Comparison of ENCODE assay signal across 9 cellular contexts in the genomic region with DNA sequence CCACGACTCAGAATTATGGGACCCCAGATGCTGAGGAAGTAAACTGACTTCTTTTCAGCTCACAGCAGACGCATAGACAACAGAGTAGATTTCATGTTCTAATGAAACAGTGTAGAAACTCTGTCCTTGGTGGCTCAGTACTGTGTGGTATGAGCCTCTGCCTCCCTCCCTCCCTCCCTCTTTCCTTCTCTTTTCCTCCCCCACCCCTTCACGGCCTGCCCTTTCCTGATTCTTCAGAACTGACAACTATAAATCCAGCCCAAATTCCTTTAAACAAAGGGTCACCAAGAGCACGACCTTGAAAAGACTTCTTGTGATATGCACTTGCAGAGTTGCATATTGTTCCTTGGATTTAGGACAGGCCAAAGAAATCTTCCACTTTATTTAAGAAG.
DNase-seq lines count a peak whose midpoint lies in the region; ATAC-seq and TF ChIP-seq lines count a peak whose summit lies in the region.
"Had no signal": no experiment of that assay in that cellular context is flagged by ENCODE, and none has a peak within 500 bp of the region (broad histone marks: within the 10 kb centered on the region; RNA-seq: fewer than 3 reads in every experiment).

No MANE protein-coding gene starts in this region.

- peaks cover 71% of the 10 kb centered on the region for H3K4me1 Mint-ChIP-seq in endothelial cell (ENCODE audit: unreplicated experiment)

- peaks cover 3% of the 10 kb centered on the region for H3K27me3 Mint-ChIP-seq in endothelial cell (ENCODE audit: unreplicated experiment)

- H3K27me3 ChIP-seq in BE2C (no peaks in the 10 kb centered on the region), neural cell (ENCODE audit: insufficient read depth, low read depth, low read length) (no peaks in the 10 kb centered on the region)

- H3K9me2 ChIP-seq in neural cell (ENCODE audit: insufficient read depth, low read length) = no peaks in the 10 kb centered on the region

- peak overlapping the region; percentile 97 for H3K27ac Mint-ChIP-seq in endothelial cell (ENCODE audit: unreplicated experiment)

- H3K79me2 ChIP-seq in neural cell (replicated peaks; ENCODE audit: insufficient read depth, low read length) = no peaks in the 10 kb centered on the region

- H3K4me2 ChIP-seq in neural cell (ENCODE audit: low read length) = peak overlapping the region; percentile 50

- H2AFZ ChIP-seq in neural cell (ENCODE audit: low read depth, low read length) = no peak overlapping the region

- H3K4me3 ChIP-seq in BE2C (ENCODE audit: low read depth, low read length) = peak overlapping the region; percentile 39
- H3K4me3 ChIP-seq in Jurkat, Clone E6-1 (ENCODE audit: low read length) = peak overlapping the region; percentile 57
- peak overlapping the region; percentile 53 for H3K4me3 ChIP-seq in neural cell (ENCODE audit: low read length)

- no peak for TF ChIP-seq EP300 in neural cell (conservative IDR thresholded peaks at IDR 0.05; ENCODE audit: poor library complexity, severe bottlenecking)

- peak overlapping the region; percentile 60 for H3K9ac ChIP-seq in neural cell (ENCODE audit: low read length)

- H3K4me1 ChIP-seq in BE2C = peaks cover 7% of the 10 kb centered on the region

- H3K9me3 ChIP-seq in BE2C = no peaks in the 10 kb centered on the region
- H3K9me3 ChIP-seq in neural cell (ENCODE audit: low read length) = no peaks in the 10 kb centered on the region

- H3K36me3 ChIP-seq in BE2C (no peaks in the 10 kb centered on the region), neural cell (ENCODE audit: insufficient read depth, low read length) (no peaks in the 10 kb centered on the region)

- TF ChIP-seq CTCF in BE2C (IDR thresholded peaks at IDR 0.05; ENCODE audit: low read depth, low read length) = no peak
- no peak for TF ChIP-seq CTCF in endothelial cell (IDR thresholded peaks at IDR 0.05; ENCODE audit: unreplicated experiment)
- TF ChIP-seq CTCF in neural cell (IDR thresholded peaks at IDR 0.05; ENCODE audit: poor library complexity, severe bottlenecking) = no peak

- H3K4me3 Mint-ChIP-seq in endothelial cell (ENCODE audit: unreplicated experiment) = no peak overlapping the region

- H3F3A ChIP-seq in neural cell (ENCODE audit: insufficient read depth, low read length, poor library complexity, severe bottlenecking) = no peaks in the 10 kb centered on the region

- no peak overlapping the region for H3K27ac ChIP-seq in neural cell (ENCODE audit: low read length)

- no peaks in the 10 kb centered on the region for H4K20me1 ChIP-seq in neural cell (ENCODE audit: insufficient read depth)

- H3K9me3 Mint-ChIP-seq in endothelial cell (ENCODE audit: unreplicated experiment) = no peaks in the 10 kb centered on the region
- H3K9me3 Mint-ChIP-seq: CD8-positive, alpha-beta T cell had no signal

- no peak for TF ChIP-seq RAD21 in neural cell (conservative IDR thresholded peaks at IDR 0.05)

- no peak for DNase-seq in BE2C
- no peak for DNase-seq in Jurkat, Clone E6-1 (ENCODE audit: low read depth, low spot score)
- DNase-seq in endothelial cell (ENCODE audit: low spot score) = no peak
- no peak for DNase-seq in DMS153 (lab: John Stamatoyannopoulos, UW)
- no peak for DNase-seq in AG08396 (ENCODE audit: low spot score)

- ATAC-seq in HG03378 (IDR thresholded peaks at IDR 0.05; ENCODE audit: unreplicated experiment) (no peak), GM21825 (IDR thresholded peaks at IDR 0.05; ENCODE audit: unreplicated experiment) (no peak)

- H3K36me3 Mint-ChIP-seq in endothelial cell (ENCODE audit: low read depth, unreplicated experiment) = peaks cover 9% of the 10 kb centered on the region
- H3K36me3 Mint-ChIP-seq: CD8-positive, alpha-beta T cell had no signal

TF ChIP-seq in neural cell, 6 proteins besides CTCF, POLR2A, EP300 and RAD21:
- no peak for TF ChIP-seq MXI1 (conservative IDR thresholded peaks at IDR 0.05; ENCODE audit: poor library complexity, severe bottlenecking)
- no peak for TF ChIP-seq EZH2 (IDR thresholded peaks at IDR 0.05; ENCODE audit: borderline replicate concordance, insufficient read depth, low read length, poor library complexity, severe bottlenecking)
- TF ChIP-seq, protein P1, sequence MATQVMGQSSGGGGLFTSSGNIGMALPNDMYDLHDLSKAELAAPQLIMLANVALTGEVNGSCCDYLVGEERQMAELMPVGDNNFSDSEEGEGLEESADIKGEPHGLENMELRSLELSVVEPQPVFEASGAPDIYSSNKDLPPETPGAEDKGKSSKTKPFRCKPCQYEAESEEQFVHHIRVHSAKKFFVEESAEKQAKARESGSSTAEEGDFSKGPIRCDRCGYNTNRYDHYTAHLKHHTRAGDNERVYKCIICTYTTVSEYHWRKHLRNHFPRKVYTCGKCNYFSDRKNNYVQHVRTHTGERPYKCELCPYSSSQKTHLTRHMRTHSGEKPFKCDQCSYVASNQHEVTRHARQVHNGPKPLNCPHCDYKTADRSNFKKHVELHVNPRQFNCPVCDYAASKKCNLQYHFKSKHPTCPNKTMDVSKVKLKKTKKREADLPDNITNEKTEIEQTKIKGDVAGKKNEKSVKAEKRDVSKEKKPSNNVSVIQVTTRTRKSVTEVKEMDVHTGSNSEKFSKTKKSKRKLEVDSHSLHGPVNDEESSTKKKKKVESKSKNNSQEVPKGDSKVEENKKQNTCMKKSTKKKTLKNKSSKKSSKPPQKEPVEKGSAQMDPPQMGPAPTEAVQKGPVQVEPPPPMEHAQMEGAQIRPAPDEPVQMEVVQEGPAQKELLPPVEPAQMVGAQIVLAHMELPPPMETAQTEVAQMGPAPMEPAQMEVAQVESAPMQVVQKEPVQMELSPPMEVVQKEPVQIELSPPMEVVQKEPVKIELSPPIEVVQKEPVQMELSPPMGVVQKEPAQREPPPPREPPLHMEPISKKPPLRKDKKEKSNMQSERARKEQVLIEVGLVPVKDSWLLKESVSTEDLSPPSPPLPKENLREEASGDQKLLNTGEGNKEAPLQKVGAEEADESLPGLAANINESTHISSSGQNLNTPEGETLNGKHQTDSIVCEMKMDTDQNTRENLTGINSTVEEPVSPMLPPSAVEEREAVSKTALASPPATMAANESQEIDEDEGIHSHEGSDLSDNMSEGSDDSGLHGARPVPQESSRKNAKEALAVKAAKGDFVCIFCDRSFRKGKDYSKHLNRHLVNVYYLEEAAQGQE (IDR thresholded peaks at IDR 0.05; ENCODE audit: borderline replicate concordance) = no peak
- TF ChIP-seq POLR2AphosphoS5 (IDR thresholded peaks at IDR 0.05) = no peak
- TF ChIP-seq TAF1 (IDR thresholded peaks at IDR 0.05; ENCODE audit: low read depth) = no peak
- TF ChIP-seq SMC3 (conservative IDR thresholded peaks at IDR 0.05; ENCODE audit: poor library complexity) = no peak
TF ChIP-seq in neural cell: peak in this region for 0.
